Comparison of ENCODE assay signal across 1 cellular context in the genomic region with DNA sequence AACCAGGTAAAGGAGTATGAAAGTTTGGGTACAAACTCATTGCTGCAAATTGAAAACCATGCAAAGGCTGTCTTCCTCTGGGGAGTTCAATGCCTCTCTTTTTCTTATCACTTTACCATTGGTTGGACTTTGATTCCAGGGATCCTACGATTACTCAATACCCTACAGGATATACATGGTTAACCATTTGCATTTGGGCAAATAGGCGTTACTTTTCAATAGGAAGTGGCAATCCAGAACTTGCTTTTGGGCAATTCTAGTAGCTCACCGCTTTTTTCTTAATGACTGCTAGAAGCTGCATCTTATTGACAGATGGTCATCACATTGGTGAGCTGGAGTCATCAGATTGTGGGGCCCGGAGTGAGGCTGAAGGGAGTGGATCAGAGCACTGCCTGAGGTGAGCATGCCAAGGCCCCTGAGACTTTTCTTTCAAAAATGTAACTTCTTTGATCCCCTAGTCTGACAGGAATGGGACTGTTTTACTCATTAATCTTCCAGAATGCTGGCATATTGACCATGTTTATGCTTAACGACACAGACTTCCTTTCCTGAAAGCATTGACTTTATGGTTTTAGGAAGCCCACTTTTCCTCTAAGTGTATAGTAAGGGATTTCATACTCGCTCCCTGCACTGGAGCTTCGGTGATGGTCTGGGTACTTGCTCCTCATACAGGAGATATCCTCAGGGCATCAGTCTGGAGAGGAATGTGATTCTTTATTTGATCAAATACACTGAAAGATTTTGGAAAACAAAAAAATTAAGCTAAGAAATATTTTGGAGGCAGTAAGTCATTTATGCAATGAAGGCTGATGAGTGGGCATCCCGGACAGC.
TF ChIP-seq lines count a peak whose summit lies in the region.

A gene (plus strand): TSS at position 270 of the 831 bp plus-strand sequence. CDS start 13,039 bp downstream, outside the sequence.

TF ChIP-seq in HepG2, 621 proteins besides CTCF, POLR2A, EP300 and RAD21 (continued from another document and continues in another):
- TF ChIP-seq, protein P1, sequence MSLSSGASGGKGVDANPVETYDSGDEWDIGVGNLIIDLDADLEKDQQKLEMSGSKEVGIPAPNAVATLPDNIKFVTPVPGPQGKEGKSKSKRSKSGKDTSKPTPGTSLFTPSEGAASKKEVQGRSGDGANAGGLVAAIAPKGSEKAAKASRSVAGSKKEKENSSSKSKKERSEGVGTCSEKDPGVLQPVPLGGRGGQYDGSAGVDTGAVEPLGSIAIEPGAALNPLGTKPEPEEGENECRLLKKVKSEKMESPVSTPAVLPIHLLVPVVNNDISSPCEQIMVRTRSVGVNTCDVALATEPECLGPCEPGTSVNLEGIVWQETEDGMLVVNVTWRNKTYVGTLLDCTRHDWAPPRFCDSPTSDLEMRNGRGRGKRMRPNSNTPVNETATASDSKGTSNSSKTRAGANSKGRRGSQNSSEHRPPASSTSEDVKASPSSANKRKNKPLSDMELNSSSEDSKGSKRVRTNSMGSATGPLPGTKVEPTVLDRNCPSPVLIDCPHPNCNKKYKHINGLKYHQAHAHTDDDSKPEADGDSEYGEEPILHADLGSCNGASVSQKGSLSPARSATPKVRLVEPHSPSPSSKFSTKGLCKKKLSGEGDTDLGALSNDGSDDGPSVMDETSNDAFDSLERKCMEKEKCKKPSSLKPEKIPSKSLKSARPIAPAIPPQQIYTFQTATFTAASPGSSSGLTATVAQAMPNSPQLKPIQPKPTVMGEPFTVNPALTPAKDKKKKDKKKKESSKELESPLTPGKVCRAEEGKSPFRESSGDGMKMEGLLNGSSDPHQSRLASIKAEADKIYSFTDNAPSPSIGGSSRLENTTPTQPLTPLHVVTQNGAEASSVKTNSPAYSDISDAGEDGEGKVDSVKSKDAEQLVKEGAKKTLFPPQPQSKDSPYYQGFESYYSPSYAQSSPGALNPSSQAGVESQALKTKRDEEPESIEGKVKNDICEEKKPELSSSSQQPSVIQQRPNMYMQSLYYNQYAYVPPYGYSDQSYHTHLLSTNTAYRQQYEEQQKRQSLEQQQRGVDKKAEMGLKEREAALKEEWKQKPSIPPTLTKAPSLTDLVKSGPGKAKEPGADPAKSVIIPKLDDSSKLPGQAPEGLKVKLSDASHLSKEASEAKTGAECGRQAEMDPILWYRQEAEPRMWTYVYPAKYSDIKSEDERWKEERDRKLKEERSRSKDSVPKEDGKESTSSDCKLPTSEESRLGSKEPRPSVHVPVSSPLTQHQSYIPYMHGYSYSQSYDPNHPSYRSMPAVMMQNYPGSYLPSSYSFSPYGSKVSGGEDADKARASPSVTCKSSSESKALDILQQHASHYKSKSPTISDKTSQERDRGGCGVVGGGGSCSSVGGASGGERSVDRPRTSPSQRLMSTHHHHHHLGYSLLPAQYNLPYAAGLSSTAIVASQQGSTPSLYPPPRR (CRISPR knock-in tag; IDR thresholded peaks at IDR 0.05; ENCODE audit: borderline replicate concordance), result no peak
- no peak for TF ChIP-seq ZNF296 (CRISPR knock-in tag; conservative IDR thresholded peaks at IDR 0.05)
- peak; percentile 41; the same call in 1 of the 2 replicates for TF ChIP-seq PITX1 (CRISPR knock-in tag; IDR thresholded peaks at IDR 0.05)
- no peak for TF ChIP-seq ZNF432 (CRISPR knock-in tag; IDR thresholded peaks at IDR 0.05; ENCODE audit: borderline replicate concordance)
- TF ChIP-seq ZNF556 (CRISPR knock-in tag; IDR thresholded peaks at IDR 0.05; ENCODE audit: borderline replicate concordance), result no peak; the same call in 1 of the 2 replicates
- TF ChIP-seq, protein P2, sequence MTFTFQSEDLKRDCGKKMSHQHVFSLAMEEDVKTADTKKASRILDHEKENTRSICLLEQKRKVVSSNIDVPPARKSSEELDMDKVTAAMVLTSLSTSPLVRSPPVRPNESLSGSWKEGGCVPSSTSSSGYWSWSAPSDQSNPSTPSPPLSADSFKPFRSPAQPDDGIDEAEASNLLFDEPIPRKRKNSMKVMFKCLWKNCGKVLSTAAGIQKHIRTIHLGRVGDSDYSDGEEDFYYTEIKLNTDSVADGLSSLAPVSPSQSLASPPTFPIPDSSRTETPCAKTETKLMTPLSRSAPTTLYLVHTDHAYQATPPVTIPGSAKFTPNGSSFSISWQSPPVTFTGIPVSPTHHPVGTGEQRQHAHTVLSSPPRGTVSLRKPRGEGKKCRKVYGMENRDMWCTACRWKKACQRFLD (CRISPR knock-in tag; IDR thresholded peaks at IDR 0.05; ENCODE audit: borderline replicate concordance), result no peak
- no peak for TF ChIP-seq ZNF678 (CRISPR knock-in tag; IDR thresholded peaks at IDR 0.05)
- TF ChIP-seq MAFK (conservative IDR thresholded peaks at IDR 0.05 in 1 of 2, IDR thresholded peaks at IDR 0.05 in 1 of 2; ENCODE audit: low read length in 2 of 2), result no peak
- TF ChIP-seq, protein P3, sequence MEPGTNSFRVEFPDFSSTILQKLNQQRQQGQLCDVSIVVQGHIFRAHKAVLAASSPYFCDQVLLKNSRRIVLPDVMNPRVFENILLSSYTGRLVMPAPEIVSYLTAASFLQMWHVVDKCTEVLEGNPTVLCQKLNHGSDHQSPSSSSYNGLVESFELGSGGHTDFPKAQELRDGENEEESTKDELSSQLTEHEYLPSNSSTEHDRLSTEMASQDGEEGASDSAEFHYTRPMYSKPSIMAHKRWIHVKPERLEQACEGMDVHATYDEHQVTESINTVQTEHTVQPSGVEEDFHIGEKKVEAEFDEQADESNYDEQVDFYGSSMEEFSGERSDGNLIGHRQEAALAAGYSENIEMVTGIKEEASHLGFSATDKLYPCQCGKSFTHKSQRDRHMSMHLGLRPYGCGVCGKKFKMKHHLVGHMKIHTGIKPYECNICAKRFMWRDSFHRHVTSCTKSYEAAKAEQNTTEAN (CRISPR knock-in tag; conservative IDR thresholded peaks at IDR 0.05), result no peak
- TF ChIP-seq NR1H2 (CRISPR knock-in tag; IDR thresholded peaks at IDR 0.05; ENCODE audit: borderline replicate concordance, low read depth), result no peak
- no peak for TF ChIP-seq FOSL1 (CRISPR knock-in tag; IDR thresholded peaks at IDR 0.05; ENCODE audit: borderline replicate concordance)
- no peak for TF ChIP-seq HOXD1 (CRISPR knock-in tag; IDR thresholded peaks at IDR 0.05)
- no peak for TF ChIP-seq ATM (IDR thresholded peaks at IDR 0.05; ENCODE audit: borderline replicate concordance)
- TF ChIP-seq ELF1 (CRISPR knock-in tag; IDR thresholded peaks at IDR 0.05), result peak; percentile 65
- no peak for TF ChIP-seq MZF1 (CRISPR knock-in tag; IDR thresholded peaks at IDR 0.05; ENCODE audit: borderline replicate concordance)
- no peak for TF ChIP-seq NONO (IDR thresholded peaks at IDR 0.05)
- 0 out of 2 replicates have a peak, but pooled peaks have one; percentile 42 for TF ChIP-seq NONO (CRISPR knock-in tag; conservative IDR thresholded peaks at IDR 0.05)
- TF ChIP-seq FOXA1 (IDR thresholded peaks at IDR 0.05), result no peak
- peak; percentile 58; the same call in 1 of the 2 replicates for TF ChIP-seq FOXA1 (CRISPR knock-in tag; IDR thresholded peaks at IDR 0.05)
- TF ChIP-seq ZNF720 (CRISPR knock-in tag; IDR thresholded peaks at IDR 0.05), result no peak
- no peak for TF ChIP-seq ZNF460 (CRISPR knock-in tag; IDR thresholded peaks at IDR 0.05; ENCODE audit: borderline replicate concordance)
- TF ChIP-seq KLF13 (CRISPR knock-in tag; IDR thresholded peaks at IDR 0.05), result no peak
- TF ChIP-seq ZFYVE20 (CRISPR knock-in tag; IDR thresholded peaks at IDR 0.05; ENCODE audit: borderline replicate concordance, low read depth), result no peak
- no peak for TF ChIP-seq ZSCAN21 (CRISPR knock-in tag; IDR thresholded peaks at IDR 0.05; ENCODE audit: borderline replicate concordance)
- no peak for TF ChIP-seq MAF1 (CRISPR knock-in tag; IDR thresholded peaks at IDR 0.05; ENCODE audit: borderline replicate concordance)
- TF ChIP-seq NFIB (CRISPR knock-in tag; IDR thresholded peaks at IDR 0.05; ENCODE audit: borderline replicate concordance), result no peak
- TF ChIP-seq GATAD2A (CRISPR knock-in tag; IDR thresholded peaks at IDR 0.05), result peak; percentile 98
- peak; percentile 61; the same call in 1 of the 2 replicates for TF ChIP-seq SRF (IDR thresholded peaks at IDR 0.05; ENCODE audit: low read depth, low read length)
- TF ChIP-seq ISL2 (CRISPR knock-in tag; IDR thresholded peaks at IDR 0.05), result peak; percentile 84
- TF ChIP-seq, protein P4, sequence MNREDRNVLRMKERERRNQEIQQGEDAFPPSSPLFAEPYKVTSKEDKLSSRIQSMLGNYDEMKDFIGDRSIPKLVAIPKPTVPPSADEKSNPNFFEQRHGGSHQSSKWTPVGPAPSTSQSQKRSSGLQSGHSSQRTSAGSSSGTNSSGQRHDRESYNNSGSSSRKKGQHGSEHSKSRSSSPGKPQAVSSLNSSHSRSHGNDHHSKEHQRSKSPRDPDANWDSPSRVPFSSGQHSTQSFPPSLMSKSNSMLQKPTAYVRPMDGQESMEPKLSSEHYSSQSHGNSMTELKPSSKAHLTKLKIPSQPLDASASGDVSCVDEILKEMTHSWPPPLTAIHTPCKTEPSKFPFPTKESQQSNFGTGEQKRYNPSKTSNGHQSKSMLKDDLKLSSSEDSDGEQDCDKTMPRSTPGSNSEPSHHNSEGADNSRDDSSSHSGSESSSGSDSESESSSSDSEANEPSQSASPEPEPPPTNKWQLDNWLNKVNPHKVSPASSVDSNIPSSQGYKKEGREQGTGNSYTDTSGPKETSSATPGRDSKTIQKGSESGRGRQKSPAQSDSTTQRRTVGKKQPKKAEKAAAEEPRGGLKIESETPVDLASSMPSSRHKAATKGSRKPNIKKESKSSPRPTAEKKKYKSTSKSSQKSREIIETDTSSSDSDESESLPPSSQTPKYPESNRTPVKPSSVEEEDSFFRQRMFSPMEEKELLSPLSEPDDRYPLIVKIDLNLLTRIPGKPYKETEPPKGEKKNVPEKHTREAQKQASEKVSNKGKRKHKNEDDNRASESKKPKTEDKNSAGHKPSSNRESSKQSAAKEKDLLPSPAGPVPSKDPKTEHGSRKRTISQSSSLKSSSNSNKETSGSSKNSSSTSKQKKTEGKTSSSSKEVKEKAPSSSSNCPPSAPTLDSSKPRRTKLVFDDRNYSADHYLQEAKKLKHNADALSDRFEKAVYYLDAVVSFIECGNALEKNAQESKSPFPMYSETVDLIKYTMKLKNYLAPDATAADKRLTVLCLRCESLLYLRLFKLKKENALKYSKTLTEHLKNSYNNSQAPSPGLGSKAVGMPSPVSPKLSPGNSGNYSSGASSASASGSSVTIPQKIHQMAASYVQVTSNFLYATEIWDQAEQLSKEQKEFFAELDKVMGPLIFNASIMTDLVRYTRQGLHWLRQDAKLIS (CRISPR knock-in tag; IDR thresholded peaks at IDR 0.05), result no peak
- TF ChIP-seq ZNF101 (CRISPR knock-in tag; IDR thresholded peaks at IDR 0.05; ENCODE audit: borderline replicate concordance, low read depth), result no peak
- TF ChIP-seq MEF2D (CRISPR knock-in tag; IDR thresholded peaks at IDR 0.05), result peak; percentile 70; the same call in 1 of the 2 replicates
- no peak; the same call in 1 of the 2 replicates for TF ChIP-seq ZFX (CRISPR knock-in tag; IDR thresholded peaks at IDR 0.05; ENCODE audit: low read depth)
- peak; percentile 92 for TF ChIP-seq PHF21A (CRISPR knock-in tag; IDR thresholded peaks at IDR 0.05)
- no peak for TF ChIP-seq JUND (CRISPR knock-in tag; IDR thresholded peaks at IDR 0.05)
- no peak for TF ChIP-seq ZNF256 (CRISPR knock-in tag; conservative IDR thresholded peaks at IDR 0.05)
- no peak for TF ChIP-seq AHR (CRISPR knock-in tag; IDR thresholded peaks at IDR 0.05)
- TF ChIP-seq, protein P5, sequence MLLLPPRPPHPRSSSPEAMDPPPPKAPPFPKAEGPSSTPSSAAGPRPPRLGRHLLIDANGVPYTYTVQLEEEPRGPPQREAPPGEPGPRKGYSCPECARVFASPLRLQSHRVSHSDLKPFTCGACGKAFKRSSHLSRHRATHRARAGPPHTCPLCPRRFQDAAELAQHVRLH (CRISPR knock-in tag; IDR thresholded peaks at IDR 0.05; ENCODE audit: borderline replicate concordance, low read depth), result no peak; the same call in 1 of the 2 replicates
- no peak for TF ChIP-seq SRY (CRISPR knock-in tag; IDR thresholded peaks at IDR 0.05)
- peak; percentile 29; the same call in 1 of the 2 replicates for TF ChIP-seq SIN3B (IDR thresholded peaks at IDR 0.05; ENCODE audit: low read length)
- TF ChIP-seq ZNF501 (CRISPR knock-in tag; IDR thresholded peaks at IDR 0.05), result no peak
- no peak for TF ChIP-seq PHF20 (CRISPR knock-in tag; IDR thresholded peaks at IDR 0.05)
- TF ChIP-seq JUN (CRISPR knock-in tag; IDR thresholded peaks at IDR 0.05), result no peak
- TF ChIP-seq ZNF235 (CRISPR knock-in tag; IDR thresholded peaks at IDR 0.05; ENCODE audit: borderline replicate concordance), result no peak
- no peak for TF ChIP-seq HMGA1 (CRISPR knock-in tag; conservative IDR thresholded peaks at IDR 0.05)
- no peak for TF ChIP-seq ZNF839 (CRISPR knock-in tag; IDR thresholded peaks at IDR 0.05; ENCODE audit: borderline replicate concordance)
- TF ChIP-seq, protein P6, sequence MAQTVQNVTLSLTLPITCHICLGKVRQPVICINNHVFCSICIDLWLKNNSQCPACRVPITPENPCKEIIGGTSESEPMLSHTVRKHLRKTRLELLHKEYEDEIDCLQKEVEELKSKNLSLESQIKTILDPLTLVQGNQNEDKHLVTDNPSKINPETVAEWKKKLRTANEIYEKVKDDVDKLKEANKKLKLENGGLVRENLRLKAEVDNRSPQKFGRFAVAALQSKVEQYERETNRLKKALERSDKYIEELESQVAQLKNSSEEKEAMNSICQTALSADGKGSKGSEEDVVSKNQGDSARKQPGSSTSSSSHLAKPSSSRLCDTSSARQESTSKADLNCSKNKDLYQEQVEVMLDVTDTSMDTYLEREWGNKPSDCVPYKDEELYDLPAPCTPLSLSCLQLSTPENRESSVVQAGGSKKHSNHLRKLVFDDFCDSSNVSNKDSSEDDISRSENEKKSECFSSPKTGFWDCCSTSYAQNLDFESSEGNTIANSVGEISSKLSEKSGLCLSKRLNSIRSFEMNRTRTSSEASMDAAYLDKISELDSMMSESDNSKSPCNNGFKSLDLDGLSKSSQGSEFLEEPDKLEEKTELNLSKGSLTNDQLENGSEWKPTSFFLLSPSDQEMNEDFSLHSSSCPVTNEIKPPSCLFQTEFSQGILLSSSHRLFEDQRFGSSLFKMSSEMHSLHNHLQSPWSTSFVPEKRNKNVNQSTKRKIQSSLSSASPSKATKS (CRISPR knock-in tag; IDR thresholded peaks at IDR 0.05), result no peak
- TF ChIP-seq ZFP36L1 (CRISPR knock-in tag; IDR thresholded peaks at IDR 0.05), result 0 out of 2 replicates have a peak, but pooled peaks have one; percentile 28
- TF ChIP-seq MIER2 (CRISPR knock-in tag; IDR thresholded peaks at IDR 0.05), result peak; percentile 67
- TF ChIP-seq NFE2L1 (CRISPR knock-in tag; IDR thresholded peaks at IDR 0.05; ENCODE audit: borderline replicate concordance), result no peak
- no peak for TF ChIP-seq HOXA9 (CRISPR knock-in tag; IDR thresholded peaks at IDR 0.05; ENCODE audit: borderline replicate concordance)
- TF ChIP-seq, protein P7, sequence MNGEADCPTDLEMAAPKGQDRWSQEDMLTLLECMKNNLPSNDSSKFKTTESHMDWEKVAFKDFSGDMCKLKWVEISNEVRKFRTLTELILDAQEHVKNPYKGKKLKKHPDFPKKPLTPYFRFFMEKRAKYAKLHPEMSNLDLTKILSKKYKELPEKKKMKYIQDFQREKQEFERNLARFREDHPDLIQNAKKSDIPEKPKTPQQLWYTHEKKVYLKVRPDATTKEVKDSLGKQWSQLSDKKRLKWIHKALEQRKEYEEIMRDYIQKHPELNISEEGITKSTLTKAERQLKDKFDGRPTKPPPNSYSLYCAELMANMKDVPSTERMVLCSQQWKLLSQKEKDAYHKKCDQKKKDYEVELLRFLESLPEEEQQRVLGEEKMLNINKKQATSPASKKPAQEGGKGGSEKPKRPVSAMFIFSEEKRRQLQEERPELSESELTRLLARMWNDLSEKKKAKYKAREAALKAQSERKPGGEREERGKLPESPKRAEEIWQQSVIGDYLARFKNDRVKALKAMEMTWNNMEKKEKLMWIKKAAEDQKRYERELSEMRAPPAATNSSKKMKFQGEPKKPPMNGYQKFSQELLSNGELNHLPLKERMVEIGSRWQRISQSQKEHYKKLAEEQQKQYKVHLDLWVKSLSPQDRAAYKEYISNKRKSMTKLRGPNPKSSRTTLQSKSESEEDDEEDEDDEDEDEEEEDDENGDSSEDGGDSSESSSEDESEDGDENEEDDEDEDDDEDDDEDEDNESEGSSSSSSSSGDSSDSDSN (CRISPR knock-in tag; IDR thresholded peaks at IDR 0.05), result peak; percentile 20; the same call in 1 of the 2 replicates
